11 cellular contexts compared by ENCODE assay signal in the genomic region with DNA sequence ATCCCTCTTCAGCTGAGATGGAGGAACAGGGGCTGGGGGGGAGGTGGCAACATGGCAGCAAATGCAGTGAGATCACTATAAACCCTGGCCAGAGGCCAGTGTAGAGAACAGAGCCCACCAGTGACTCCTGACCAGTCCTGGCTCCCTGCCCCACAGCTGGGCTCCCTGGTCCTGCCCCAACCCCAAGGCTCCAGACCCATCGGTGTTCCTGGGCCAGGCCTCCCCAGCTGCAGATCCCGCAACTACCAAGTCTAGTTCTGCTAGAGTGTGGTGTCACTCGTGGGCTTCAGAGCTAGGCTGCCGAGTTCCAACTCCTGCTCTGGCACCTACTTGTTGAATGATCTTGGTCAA. TPM values are rescaled to one million over a fixed set of nuclear protein-coding genes. Genes with fewer than 3 reads are reported as not detected.
DNase-seq lines count a peak whose midpoint lies in the region; ATAC-seq, FAIRE-seq and TF ChIP-seq lines count a peak whose summit lies in the region.
"Had no signal": no experiment of that assay in that cellular context is flagged by ENCODE, and none has a peak within 500 bp of the region (broad histone marks: within the 10 kb centered on the region; RNA-seq: fewer than 3 reads in every experiment).

No MANE protein-coding gene starts in this region.

- H3K9me2 ChIP-seq in PC-9 (ENCODE audit: insufficient read depth) = no peaks in the 10 kb centered on the region

- peaks cover 11% of the 10 kb centered on the region; the same call in 1 of the 2 replicates for H3F3A ChIP-seq in PC-9 (ENCODE audit: insufficient read depth, low read depth)

- peaks cover 91 to 96% (median 95%) of the 10 kb centered on the region in 3 donors for H3K4me1 Mint-ChIP-seq in T-cell
- H3K4me1 Mint-ChIP-seq in mesothelial cell of epicardium = peaks cover 4% of the 10 kb centered on the region

- H3K27ac ChIP-seq in HL-60 (replicated peaks) (peak overlapping the region; percentile 95), PC-9 (no peak overlapping the region)
- H3K27ac ChIP-seq: prostate gland had no signal

- BruUV-seq in PC-9 (replicated peaks; lab: Mats Ljungman, UMichigan) = no TSS peak

- FAIRE-seq in frontal cortex (lab: Jason Lieb, UNC) = no peak

- H4K20me1 ChIP-seq in PC-9 (ENCODE audit: insufficient read depth) = no peaks in the 10 kb centered on the region

- POLR2A ChIA-PET in T-cell (lab: Charles Lee) = interaction anchor here (0.6 to 3.9 kb wide), 5 partner anchors 14 to 22 kb away, joined by 3 to 34 read pairs (median 7); a partner anchor contains a TSS
- POLR2A ChIA-PET in PC-9 (lab: Charles Lee; ENCODE audit: unreplicated experiment) = no interaction called here

- no peak overlapping the region for H3K4me2 ChIP-seq in PC-9

- H3K4me3 Mint-ChIP-seq in T-cell (peak overlapping the region; percentile 4 to 79 (median 21)), mesothelial cell of epicardium (no peak overlapping the region)

- H3K9me3 Mint-ChIP-seq in T-cell (no peaks in the 10 kb centered on the region), mesothelial cell of epicardium (no peaks in the 10 kb centered on the region)

- ATAC-seq in T-cell (replicated peaks in 1 of 4) (no peak), GM21528 (IDR thresholded peaks at IDR 0.05; ENCODE audit: low FRiP score, unreplicated experiment) (no peak), HG03342 (IDR thresholded peaks at IDR 0.05; ENCODE audit: unreplicated experiment) (no peak)
- ATAC-seq: HCT116 had no signal

- H3K4me3 ChIP-seq in HL-60 (replicated peaks; ENCODE audit: insufficient read depth, low read length) (no peak overlapping the region), PC-9 (no peak overlapping the region)
- H3K4me3 ChIP-seq: prostate gland had no signal

- no peaks in the 10 kb centered on the region for H3K9me3 ChIP-seq in PC-9 (ENCODE audit: insufficient read depth, low read depth)
- H3K9me3 ChIP-seq: prostate gland had no signal

- H3K27ac Mint-ChIP-seq in T-cell (peak overlapping the region; percentile 86 to 96), mesothelial cell of epicardium (no peak overlapping the region)

- H3K27me3 Mint-ChIP-seq in T-cell (no peaks in the 10 kb centered on the region), mesothelial cell of epicardium (ENCODE audit: low read depth) (no peaks in the 10 kb centered on the region)

- H3K4me1 ChIP-seq in PC-9 (replicated peaks; ENCODE audit: insufficient read depth) = peaks cover 13% of the 10 kb centered on the region
- H3K4me1 ChIP-seq: prostate gland had no signal

- CTCF ChIA-PET in T-cell (lab: Charles Lee) (interaction anchor here in 1 of 2 donors (1.3 kb wide), 1 partner anchor 15 kb away, joined by 3 read pairs; no protein-coding TSS in a partner anchor), PC-9 (lab: Charles Lee) (no interaction called here)

- intact Hi-C loops in PC-9 (cut with micrococcal nuclease; ENCODE audit: unreplicated experiment) = no loop called here

- peaks cover 52% of the 10 kb centered on the region for H3K36me3 Mint-ChIP-seq in T-cell
- H3K36me3 Mint-ChIP-seq in mesothelial cell of epicardium = peaks cover 4% of the 10 kb centered on the region

- no peaks in the 10 kb centered on the region for H3K79me2 ChIP-seq in PC-9 (ENCODE audit: low read depth)

- DNase-seq in HL-60 (ENCODE audit: low read depth in 1 of 2, low spot score in 1 of 2) = no peak
- no peak for DNase-seq in T-cell
- DNase-seq in frontal cortex (ENCODE audit: low spot score in 2 of 2) = peak; percentile 63 to 71
- peak; percentile 93 for DNase-seq in putamen (ENCODE audit: low spot score)
- DNase-seq in PC-9 = no peak
- no peak for DNase-seq in mesothelial cell of epicardium (ENCODE audit: low spot score in 2 of 2, unreplicated experiment in 2 of 2)
- DNase-seq: NCI-H2029 had no signal

- no peaks in the 10 kb centered on the region for H3K27me3 ChIP-seq in HL-60 (ENCODE audit: insufficient read depth, poor library complexity, severe bottlenecking)
- no peaks in the 10 kb centered on the region for H3K27me3 ChIP-seq in PC-9 (ENCODE audit: insufficient read depth, low read depth)

- TF ChIP-seq CTCF in HL-60 (IDR thresholded peaks at IDR 0.05; ENCODE audit: insufficient read depth, low read length) (no peak), PC-9 (conservative IDR thresholded peaks at IDR 0.05) (no peak), mesothelial cell of epicardium (IDR thresholded peaks at IDR 0.05; ENCODE audit: unreplicated experiment) (no peak)

- no peaks in the 10 kb centered on the region for H3K36me3 ChIP-seq in PC-9 (ENCODE audit: low read depth)
- H3K36me3 ChIP-seq: prostate gland had no signal

- H2AFZ ChIP-seq in PC-9 = no peak overlapping the region

RNA-seq across cellular contexts. Expression of a gene that starts 16.8 kb away (rescaled TPM):
- total RNA-seq in T-cell (100 to 1,000 TPM; 382 to 462 (median 415) TPM), frontal cortex (3.3 TPM), PC-9 (2021) (11.5 and 14.4 TPM in 2 replicates), mesothelial cell of epicardium (19.6 to 24.0 TPM (median 23.1 TPM) in 3 replicates)

RNA-seq across cellular contexts. Expression of a gene that starts 41.3 kb away (rescaled TPM):
- 1 to 10 TPM in 3 of 5 donors, not detected in 2; 1.4 to 2.2 (median 1.8) TPM for total RNA-seq in T-cell
- not detected for total RNA-seq in frontal cortex
- not detected in 2 replicates for total RNA-seq in PC-9 (2021)
- total RNA-seq in mesothelial cell of epicardium = not detected in 3 replicates

RNA-seq across cellular contexts. Expression of a gene that starts 48.1 kb away (rescaled TPM):
- total RNA-seq in T-cell (1 to 10 TPM in 3 of 5 donors, not detected in 2; 4.2 to 8.3 (median 6.2) TPM), frontal cortex (0.82 TPM), PC-9 (2021) (not detected in 2 replicates), mesothelial cell of epicardium (not detected in 3 replicates)
- total RNA-seq: prostate gland had no signal

Comparison
In these comparisons a context has a peak if more than half of its experiments do, and no peak if none do; other contexts are left out.
1. DNase-seq: peak in frontal cortex (2 of 2) and putamen (single experiment); none in HL-60 (0 of 2), T-cell (0 of 34), PC-9 (0 of 2) and mesothelial cell of epicardium (0 of 2).
2. RNA of a gene that starts 16.8 kb away (total RNA-seq): 382 to 462 TPM in T-cell; 19.6 to 24.0 TPM in mesothelial cell of epicardium, 11.5 to 14.4 TPM in PC-9 and 3.3 TPM in frontal cortex (single experiment); every median in the first group is over 10 times any median in the second.